Comparison of ENCODE assay signal across 18 cellular contexts in genomic region chr3:39284457-39284881, GRCh38. TPM values are rescaled to one million over a fixed set of nuclear protein-coding genes. Genes with fewer than 3 reads are reported as not detected.
A peak's percentile ranks its signal among the peaks of the same experiment; 100 is the strongest.
DNase-seq lines count a peak whose midpoint lies in the region; ATAC-seq, FAIRE-seq and TF ChIP-seq lines count a peak whose summit lies in the region.
"Had no signal": no experiment of that assay in that cellular context is flagged by ENCODE, and none has a peak within 500 bp of the region (broad histone marks: within the 10 kb centered on the region; RNA-seq: fewer than 3 reads in every experiment).

No MANE protein-coding gene starts in this region.

- POLR2A ChIA-PET in PC-3 (lab: Charles Lee; ENCODE audit: unreplicated experiment): no interaction called here

- H3K79me2 ChIP-seq in PC-3 (ENCODE audit: low read length): no peaks in the 10 kb centered on the region

- H3K36me3 Mint-ChIP-seq in activated CD4-positive, alpha-beta T cell treated with anti-CD3 and anti-CD28 coated beads, Interleukin-2, amount 10 ng/mL, durations not matched to agents 24 days and 14 days (ENCODE audit: low read depth): no peaks in the 10 kb centered on the region
- H3K36me3 Mint-ChIP-seq in stimulated activated effector memory CD8-positive, alpha-beta T cell treated with anti-CD3 and anti-CD28 coated beads, Interleukin-12 subunit alpha, Interleukin-12 subunit beta, amount 100 ng/mL, for 72 hours: no peaks in the 10 kb centered on the region

- H3K27me3 Mint-ChIP-seq in activated CD4-positive, alpha-beta T cell treated with anti-CD3 and anti-CD28 coated beads, Interleukin-2, amount 10 ng/mL, durations not matched to agents 24 days and 14 days: no peaks in the 10 kb centered on the region

- H3F3A ChIP-seq in PC-3 (ENCODE audit: low read length, unreplicated experiment): no peaks in the 10 kb centered on the region

- H3K27me3 ChIP-seq in PC-3 (ENCODE audit: low read length): 0 out of 2 replicates have a peak, but pooled peaks cover 5% of the 10 kb centered on the region
- H3K27me3 ChIP-seq: ovary, SJSA1 had no signal

- no peak for ATAC-seq in PC-3
- ATAC-seq in stimulated activated effector memory CD8-positive, alpha-beta T cell treated with anti-CD3 and anti-CD28 coated beads, Interleukin-12 subunit alpha, Interleukin-12 subunit beta, amount 100 ng/mL, for 72 hours: no peak
- ATAC-seq in HG03469 (IDR thresholded peaks at IDR 0.05; ENCODE audit: unreplicated experiment): no peak

- H3K36me3 ChIP-seq in PC-3 (ENCODE audit: low read depth, low read length): no peaks in the 10 kb centered on the region
- no peaks in the 10 kb centered on the region for H3K36me3 ChIP-seq in kidney (ENCODE audit: control insufficient read depth in 1 of 2, insufficient read depth in 2 of 2, low read length in 2 of 2)
- H3K36me3 ChIP-seq: ovary, SJSA1 had no signal

- H3K27ac Mint-ChIP-seq in activated CD4-positive, alpha-beta T cell treated with anti-CD3 and anti-CD28 coated beads, Interleukin-2, amount 10 ng/mL, durations not matched to agents 24 days and 14 days: peak overlapping the region; percentile 6
- H3K27ac Mint-ChIP-seq in stimulated activated effector memory CD8-positive, alpha-beta T cell treated with anti-CD3 and anti-CD28 coated beads, Interleukin-12 subunit alpha, Interleukin-12 subunit beta, amount 100 ng/mL, for 72 hours: peak overlapping the region; percentile 54

- FAIRE-seq in kidney (lab: Jason Lieb, UNC): no peak

- intact Hi-C loops in activated CD4-positive, alpha-beta T cell treated with anti-CD3 and anti-CD28 coated beads, Interleukin-2, amount 10 ng/mL, durations not matched to agents 24 days and 14 days (cut with micrococcal nuclease): no loop called here
- intact Hi-C loops in PC-3 (cut with micrococcal nuclease) (no loop called here), kidney (cut with DNase I) (loop anchor here (5.0 kb wide), 1 partner anchor 92 kb away; the partner anchor contains the start of gene XIRP1)

- H3K9me3 ChIP-seq in PC-3 (ENCODE audit: low read length) (no peaks in the 10 kb centered on the region), kidney (ENCODE audit: control insufficient read depth in 1 of 2, low read length in 2 of 2) (no peaks in the 10 kb centered on the region)
- H3K9me3 ChIP-seq: ovary, SJSA1 had no signal

- no peak for TF ChIP-seq CTCF in PC-3 (conservative IDR thresholded peaks at IDR 0.05; ENCODE audit: low read depth, low read length)
- TF ChIP-seq CTCF in choroid plexus epithelial cell (conservative IDR thresholded peaks at IDR 0.05; ENCODE audit: low read depth, low read length): no peak
- no peak for TF ChIP-seq CTCF in kidney (IDR thresholded peaks at IDR 0.05; ENCODE audit: borderline replicate concordance, extremely low read depth, insufficient read depth)

- CTCF ChIA-PET in PC-3 (lab: Charles Lee): no interaction called here

- H3K4me1 ChIP-seq in PC-3 (ENCODE audit: insufficient read depth, low read length): no peaks in the 10 kb centered on the region
- H3K4me1 ChIP-seq in kidney (ENCODE audit: control insufficient read depth in 1 of 2, insufficient read depth in 1 of 2, low read depth in 1 of 2, low read length in 2 of 2): no peaks in the 10 kb centered on the region
- H3K4me1 ChIP-seq: SJSA1 had no signal

- DNase-seq in activated CD4-positive, alpha-beta T cell treated with anti-CD3 and anti-CD28 coated beads, Interleukin-2, amount 10 ng/mL, durations not matched to agents 24 days and 14 days: peak; percentile 57
- no peak for DNase-seq in activated CD4-positive, alpha-beta T cell treated with anti-CD3 and anti-CD28 coated beads, Interleukin-2, amount 50 U/mL, for 48 hours
- DNase-seq in PC-3 (no peak), choroid plexus epithelial cell (ENCODE audit: low read depth) (peak; percentile 33), SIG-M5 (lab: John Stamatoyannopoulos, UW) (no peak), kidney (no peak)
- DNase-seq in stimulated activated effector memory CD8-positive, alpha-beta T cell treated with anti-CD3 and anti-CD28 coated beads, Interleukin-12 subunit alpha, Interleukin-12 subunit beta, amount 100 ng/mL, for 72 hours (ENCODE audit: low spot score in 2 of 2): no peak
- DNase-seq: activated CD4-positive, alpha-beta T cell treated with anti-CD3 and anti-CD28 coated beads for 4 hours; activated gamma-delta T cell treated with Interleukin-2 at 50 U/mL for 16 hours; mesendoderm; NCI-H187 treated with DMSO at 0.1 percent for 48 hours; NCI-H69; ovary; stimulated activated CD4-positive, alpha-beta T cell treated with anti-CD3 and anti-CD28 coated beads, Interleukin-12 subunit alpha, Interleukin-12 subunit beta, amount 100 ng/mL, for 4 hours had no signal

- H3K4me3 ChIP-seq in PC-3 (ENCODE audit: low read length) (0 out of 2 replicates have a peak overlapping the region, but pooled peaks have one; percentile 28), choroid plexus epithelial cell (ENCODE audit: low read depth, low read length) (peak overlapping the region; percentile 14), kidney (ENCODE audit: low read length in 2 of 2) (no peak overlapping the region)
- H3K4me3 ChIP-seq: ovary, SJSA1 had no signal

- H3K4me1 Mint-ChIP-seq in activated CD4-positive, alpha-beta T cell treated with anti-CD3 and anti-CD28 coated beads, Interleukin-2, amount 10 ng/mL, durations not matched to agents 24 days and 14 days: peaks cover 35% of the 10 kb centered on the region
- peaks cover 54% of the 10 kb centered on the region for H3K4me1 Mint-ChIP-seq in stimulated activated effector memory CD8-positive, alpha-beta T cell treated with anti-CD3 and anti-CD28 coated beads, Interleukin-12 subunit alpha, Interleukin-12 subunit beta, amount 100 ng/mL, for 72 hours

- H2AFZ ChIP-seq in PC-3 (ENCODE audit: low read length): no peak overlapping the region

- no peaks in the 10 kb centered on the region for H4K20me1 ChIP-seq in PC-3 (ENCODE audit: low read length)

- no peaks in the 10 kb centered on the region for H3K9me3 Mint-ChIP-seq in activated CD4-positive, alpha-beta T cell treated with anti-CD3 and anti-CD28 coated beads, Interleukin-2, amount 10 ng/mL, durations not matched to agents 24 days and 14 days
- no peaks in the 10 kb centered on the region for H3K9me3 Mint-ChIP-seq in stimulated activated effector memory CD8-positive, alpha-beta T cell treated with anti-CD3 and anti-CD28 coated beads, Interleukin-12 subunit alpha, Interleukin-12 subunit beta, amount 100 ng/mL, for 72 hours

- H3K9me2 ChIP-seq in PC-3 (replicated peaks; ENCODE audit: low read length): no peaks in the 10 kb centered on the region

- H3K27ac ChIP-seq in PC-3 (ENCODE audit: low read length) (no peak overlapping the region), kidney (ENCODE audit: low read depth in 2 of 2, low read length in 2 of 2) (no peak overlapping the region)
- H3K27ac ChIP-seq: ovary, SJSA1 had no signal

- H3K4me3 Mint-ChIP-seq in activated CD4-positive, alpha-beta T cell treated with anti-CD3 and anti-CD28 coated beads, Interleukin-2, amount 10 ng/mL, durations not matched to agents 24 days and 14 days: peak overlapping the region; percentile 9
- no peak overlapping the region for H3K4me3 Mint-ChIP-seq in stimulated activated effector memory CD8-positive, alpha-beta T cell treated with anti-CD3 and anti-CD28 coated beads, Interleukin-12 subunit alpha, Interleukin-12 subunit beta, amount 100 ng/mL, for 72 hours

- H3K4me2 ChIP-seq in PC-3 (ENCODE audit: low read length): peak overlapping the region; percentile 30; the same call in 1 of the 2 replicates

- H3K9ac ChIP-seq in PC-3 (ENCODE audit: low read length) (no peak overlapping the region), kidney (ENCODE audit: low read length in 2 of 2) (no peak overlapping the region)

- BruUV-seq in PC-3 (replicated peaks; lab: Mats Ljungman, UMichigan): no TSS peak

RNA-seq across cellular contexts. Expression of gene CX3CR1, which starts 4.6 kb away (rescaled TPM):
- 0.19 and 0.21 TPM in 2 replicates for total RNA-seq in activated CD4-positive, alpha-beta T cell treated with anti-CD3 and anti-CD28 coated beads, Interleukin-2, amount 10 ng/mL, durations not matched to agents 24 days and 14 days
- total RNA-seq in PC-3 (2014; rRNA removed) (not detected in 2 replicates), kidney (4.4 TPM)
- 0.99 TPM for polyA plus RNA-seq in kidney (ENCODE audit: insufficient read depth, low read depth, low replicate concordance)
- total RNA-seq: A673, SJSA1 had no signal

RNA-seq across cellular contexts. Expression of gene CCR8, which starts 45.0 kb away (rescaled TPM):
- total RNA-seq in activated CD4-positive, alpha-beta T cell treated with anti-CD3 and anti-CD28 coated beads, Interleukin-2, amount 10 ng/mL, durations not matched to agents 24 days and 14 days: 5.7 and 7.5 TPM in 2 replicates
- not detected in 2 replicates for total RNA-seq in PC-3 (2014; rRNA removed)
- total RNA-seq in kidney: 0.19 TPM
- polyA plus RNA-seq in kidney (ENCODE audit: insufficient read depth, low read depth, low replicate concordance): not detected
- total RNA-seq: A673, ovary, SJSA1, urinary bladder had no signal
- polyA plus RNA-seq: urinary bladder had no signal

Comparison
In these comparisons a context has a peak if more than half of its experiments do, and no peak if none do; other contexts are left out.
1. DNase-seq: peak in activated CD4-positive, alpha-beta T cell treated with anti-CD3 and anti-CD28 coated beads, Interleukin-2, amount 10 ng/mL, durations not matched to agents 24 days and 14 days (single experiment) and choroid plexus epithelial cell (single experiment); none in activated CD4-positive, alpha-beta T cell treated with anti-CD3 and anti-CD28 coated beads, Interleukin-2, amount 50 U/mL, for 48 hours (0 of 2), PC-3 (single experiment), stimulated activated effector memory CD8-positive, alpha-beta T cell treated with anti-CD3 and anti-CD28 coated beads, Interleukin-12 subunit alpha, Interleukin-12 subunit beta, amount 100 ng/mL, for 72 hours (0 of 2), SIG-M5 (single experiment) and kidney (single experiment).
2. H3K4me3 ChIP-seq: peak in PC-3 (single experiment) and choroid plexus epithelial cell (single experiment); none in kidney (0 of 2).